30 cellular contexts compared by ENCODE assay signal in the genomic region with DNA sequence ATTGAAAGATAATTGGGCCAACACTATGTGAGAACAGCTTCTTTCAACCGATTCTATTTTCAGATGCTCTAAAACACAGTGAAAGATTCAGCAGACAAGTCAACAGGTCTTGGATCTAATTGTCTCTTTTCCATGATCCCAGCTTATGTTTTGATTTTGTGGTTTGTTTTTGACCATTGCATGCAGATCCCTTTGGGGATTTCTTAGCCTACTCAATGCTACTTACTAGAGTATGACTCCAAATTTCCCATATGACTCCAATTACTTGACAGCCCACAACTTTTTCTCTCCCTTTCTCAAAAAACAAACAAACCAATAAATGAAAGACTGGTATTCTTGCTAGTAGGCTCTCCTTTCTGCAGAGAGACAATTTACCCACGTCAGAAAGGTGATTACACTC.
"Had no signal": no experiment of that assay in that cellular context is flagged by ENCODE, and none has a peak within 500 bp of the region (broad histone marks: within the 10 kb centered on the region; RNA-seq: fewer than 3 reads in every experiment).

No MANE protein-coding gene starts in this region.

- FAIRE-seq: TTC549 had no signal

- H3K36me3 ChIP-seq: ascending aorta, WERI-Rb-1 had no signal

- ATAC-seq: activated CD4-positive, alpha-beta T cell treated with anti-CD3 and anti-CD28 coated beads for 36 hours; activated CD4-positive, CD25-positive, alpha-beta regulatory T cell treated with anti-CD3 and anti-CD28 coated beads, Interleukin-2, amount 50 U/mL, for 24 hours; activated CD8-positive, alpha-beta memory T cell treated with anti-CD3 and anti-CD28 coated beads, Interleukin-2, amount 10 ng/mL, durations not matched to agents 7 days and 5 days; activated CD8-positive, alpha-beta T cell treated with anti-CD3 and anti-CD28 coated beads, Interleukin-2, amount 10 ng/mL, durations not matched to agents 7 days and 5 days; activated naive CD8-positive, alpha-beta T cell treated with anti-CD3 and anti-CD28 coated beads, Interleukin-2, amount 50 U/mL, for 24 hours; WTC11 had no signal

- H3K4me3 ChIP-seq: ascending aorta had no signal

- H3K27ac ChIP-seq: ascending aorta, WERI-Rb-1 had no signal

- H3K27me3 ChIP-seq: ascending aorta had no signal

- DNase-seq: activated CD4-positive, alpha-beta memory T cell treated with anti-CD3 and anti-CD28 coated beads, Interleukin-2, amount 10 ng/mL, durations not matched to agents 7 days and 5 days; activated CD4-positive, alpha-beta T cell treated with anti-CD3 and anti-CD28 coated beads for 1 hour; activated CD4-positive, alpha-beta T cell treated with anti-CD3 and anti-CD28 coated beads for 36 hours; activated CD4-positive, alpha-beta T cell treated with anti-CD3 and anti-CD28 coated beads for 48 hours; activated CD4-positive, alpha-beta T cell treated with anti-CD3 and anti-CD28 coated beads, Interleukin-2, amount 10 ng/mL, durations not matched to agents 7 days and 5 days; activated CD4-positive, alpha-beta T cell treated with anti-CD3 and anti-CD28 coated beads, Interleukin-2, amount 50 U/mL, for 48 hours; activated CD4-positive, CD25-positive, alpha-beta regulatory T cell; activated CD8-positive, alpha-beta memory T cell treated with anti-CD3 and anti-CD28 coated beads for 24 hours; activated CD8-positive, alpha-beta memory T cell treated with anti-CD3 and anti-CD28 coated beads, Interleukin-2, amount 10 ng/mL, durations not matched to agents 7 days and 5 days; activated CD8-positive, alpha-beta memory T cell treated with anti-CD3 and anti-CD28 coated beads, Interleukin-2, amount 50 U/mL, for 48 hours; activated CD8-positive, alpha-beta T cell treated with anti-CD3 and anti-CD28 coated beads, Interleukin-2, amount 10 ng/mL, durations not matched to agents 7 days and 5 days; activated effector memory CD4-positive, alpha-beta T cell treated with Interleukin-2 at 50 U/mL for 16 hours; activated gamma-delta T cell; activated naive CD4-positive, alpha-beta T cell treated with anti-CD3 and anti-CD28 coated beads, Interleukin-2, amount 10 ng/mL, durations not matched to agents 7 days and 5 days; activated naive CD4-positive, alpha-beta T cell treated with Interleukin-2 at 50 U/mL for 16 hours; activated naive CD8-positive, alpha-beta T cell treated with anti-CD3 and anti-CD28 coated beads, Interleukin-2, amount 10 ng/mL, durations not matched to agents 7 days and 5 days; activated naive CD8-positive, alpha-beta T cell treated with anti-CD3 and anti-CD28 coated beads, Interleukin-2, amount 50 U/mL, for 24 hours; activated T-cell treated with anti-CD3 and anti-CD28 coated beads, Interleukin-2, amount 50 U/mL, for 24 hours; activated T-cell treated with anti-CD3 and anti-CD28 coated beads, Interleukin-2, amount 50 U/mL, for 48 hours; amygdala; anterior cingulate cortex; central memory CD4-positive, alpha-beta T cell; T-helper 1 cell; T-helper 2 cell; T-helper 9 cell; WERI-Rb-1 had no signal
